Comparison of ENCODE assay signal across 20 cellular contexts in genomic region chr18:67854340-67854739, GRCh38.
"Had no signal": no experiment of that assay in that cellular context is flagged by ENCODE, and none has a peak within 500 bp of the region (broad histone marks: within the 10 kb centered on the region; RNA-seq: fewer than 3 reads in every experiment).

No MANE protein-coding gene starts in this region.

- H3K4me1 ChIP-seq: parathyroid adenoma, tibial artery had no signal

- H3K4me3 ChIP-seq: hepatocyte, tibial artery had no signal

- H3K9ac ChIP-seq: parathyroid adenoma had no signal

- H3K36me3 ChIP-seq: neutrophil, tibial artery had no signal

- DNase-seq: activated CD4-positive, alpha-beta memory T cell treated with anti-CD3 and anti-CD28 coated beads for 36 hours; activated CD4-positive, alpha-beta T cell treated with anti-CD3 and anti-CD28 coated beads for 48 hours; activated effector memory CD4-positive, alpha-beta T cell treated with Interleukin-2 at 50 U/mL for 16 hours; activated naive CD4-positive, alpha-beta T cell treated with anti-CD3 and anti-CD28 coated beads, Interleukin-2, amount 10 ng/mL, durations not matched to agents 7 days and 5 days; activated naive CD8-positive, alpha-beta T cell treated with anti-CD3 and anti-CD28 coated beads, Interleukin-2, amount 50 U/mL, for 24 hours; activated T-cell treated with anti-CD3 and anti-CD28 coated beads, Interleukin-2, amount 50 U/mL, for 72 hours; aorta; caudate nucleus; effector memory CD8-positive, alpha-beta T cell; glutamatergic neuron; left cardiac atrium; right cardiac atrium; stimulated activated CD4-positive, alpha-beta T cell treated with anti-CD3 and anti-CD28 coated beads, Interleukin-1b, Interleukin-23, amount 100 ng/mL, for 48 hours; substantia nigra; T-helper 2 cell; tibial artery had no signal

- H2AFZ ChIP-seq: hepatocyte, parathyroid adenoma had no signal

- H3K27me3 ChIP-seq: hepatocyte, neutrophil, tibial artery had no signal

- H3K27ac ChIP-seq: hepatocyte, neutrophil, parathyroid adenoma, tibial artery had no signal

- H3K79me2 ChIP-seq: hepatocyte, parathyroid adenoma had no signal

- H3K9me3 ChIP-seq: neutrophil, tibial artery had no signal

- H3K4me2 ChIP-seq: hepatocyte had no signal

- ATAC-seq: activated naive CD8-positive, alpha-beta T cell treated with anti-CD3 and anti-CD28 coated beads, Interleukin-2, amount 50 U/mL, for 24 hours; activated T-cell treated with anti-CD3 and anti-CD28 coated beads, Interleukin-2, amount 50 U/mL, for 72 hours; effector memory CD8-positive, alpha-beta T cell; esophagus mucosa; left cardiac atrium; right cardiac atrium had no signal
